In the genomic region with DNA sequence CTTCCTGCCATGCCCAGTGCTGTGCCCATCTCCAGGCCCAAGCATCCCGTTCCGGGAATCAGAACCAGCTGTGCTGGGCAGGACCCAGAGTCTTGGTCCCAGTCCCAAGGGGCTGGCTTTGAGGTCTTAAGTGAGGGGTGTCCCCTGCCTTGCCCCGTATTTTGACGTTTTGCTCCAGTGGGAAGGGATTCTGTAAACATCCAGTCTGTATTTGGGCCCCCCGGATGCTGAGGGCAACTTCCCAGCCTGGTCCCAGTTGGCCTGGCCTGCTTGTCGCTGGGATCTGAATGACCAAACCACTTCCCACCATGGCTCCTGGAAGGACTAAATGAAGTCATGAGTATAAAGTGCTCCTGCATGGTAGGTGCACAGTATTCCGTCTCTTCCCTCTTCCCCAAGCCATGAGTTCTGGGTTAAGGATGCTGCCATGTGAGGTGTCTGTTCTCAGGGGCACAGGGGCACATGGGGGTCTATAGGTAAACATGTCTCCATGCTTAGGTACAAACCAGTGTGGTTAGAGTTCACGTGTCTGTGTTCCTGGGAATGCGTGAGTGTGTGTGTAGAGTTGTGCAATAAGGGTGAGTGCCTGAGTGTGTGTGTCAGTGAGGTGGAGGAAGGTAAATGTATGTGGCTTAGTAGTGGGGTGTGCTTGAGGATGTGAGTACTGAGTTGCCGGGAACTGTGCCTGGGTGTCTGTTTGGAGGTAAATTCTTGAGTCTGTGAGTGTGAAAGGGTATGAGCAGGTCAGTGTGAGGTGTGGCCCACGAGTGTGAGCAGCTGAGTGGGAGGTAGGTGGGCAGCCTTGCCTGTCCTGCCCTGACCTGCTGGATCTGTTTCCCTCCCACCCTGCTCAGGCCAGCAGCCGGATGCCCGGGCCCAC, we compare ENCODE assay signal across 8 cellular contexts. TPM values are rescaled to one million over a fixed set of nuclear protein-coding genes. Genes with fewer than 3 reads are reported as not detected.
A peak's percentile ranks its signal among the peaks of the same experiment; 100 is the strongest.
DNase-seq lines count a peak whose midpoint lies in the region; ATAC-seq and TF ChIP-seq lines count a peak whose summit lies in the region.

No MANE protein-coding gene starts in this region.

- H3K27me3 ChIP-seq in BLaER1 (no peaks in the 10 kb centered on the region), MG63 (no peaks in the 10 kb centered on the region)

- ATAC-seq in natural killer cell = no peak
- ATAC-seq in HG03280 (IDR thresholded peaks at IDR 0.05; ENCODE audit: unreplicated experiment) = no peak
- no peak for ATAC-seq in HG03025 (IDR thresholded peaks at IDR 0.05; ENCODE audit: low FRiP score, unreplicated experiment)

- peaks cover 70% of the 10 kb centered on the region for H3K36me3 ChIP-seq in BLaER1
- H3K36me3 ChIP-seq in MG63 = peaks cover 44% of the 10 kb centered on the region

- H3K4me1 ChIP-seq in BLaER1 = peaks cover 57% of the 10 kb centered on the region

- intact Hi-C loops in natural killer cell (cut with micrococcal nuclease) = no loop called here

- no peaks in the 10 kb centered on the region for H3K9me3 Mint-ChIP-seq in chondrocyte (ENCODE audit: low read depth)
- no peaks in the 10 kb centered on the region for H3K9me3 Mint-ChIP-seq in natural killer cell

- H3K36me3 Mint-ChIP-seq in chondrocyte (ENCODE audit: low read depth) (peaks cover 40% of the 10 kb centered on the region), natural killer cell (peaks cover 9% of the 10 kb centered on the region)

- no peaks in the 10 kb centered on the region for H3K27me3 Mint-ChIP-seq in chondrocyte (ENCODE audit: low read depth)
- H3K27me3 Mint-ChIP-seq in natural killer cell (ENCODE audit: low read depth in 2 of 2) = no peaks in the 10 kb centered on the region

- peak overlapping the region; percentile 93 for H3K27ac ChIP-seq in BLaER1

- H3K27ac Mint-ChIP-seq in chondrocyte (ENCODE audit: unreplicated experiment) = peak overlapping the region; percentile 90
- H3K27ac Mint-ChIP-seq in natural killer cell = peak overlapping the region in 1 of 2 donors; percentile 60

- H4K20me1 ChIP-seq in BLaER1 = peaks cover 81% of the 10 kb centered on the region

- TF ChIP-seq CTCF in chondrocyte (IDR thresholded peaks at IDR 0.05) (no peak), natural killer cell (IDR thresholded peaks at IDR 0.05) (no peak)

- DNase-seq in MG63 (no peak), chondrocyte (ENCODE audit: low spot score) (no peak), natural killer cell (no peak), cerebellum (ENCODE audit: low spot score) (no peak)
- no peak for DNase-seq in activated CD8-positive, alpha-beta memory T cell treated with anti-CD3 and anti-CD28 coated beads, Interleukin-2, amount 50 U/mL, for 4 hours

- H3K9me3 ChIP-seq in BLaER1 (no peaks in the 10 kb centered on the region), MG63 (no peaks in the 10 kb centered on the region)

- H3K9ac ChIP-seq in BLaER1 = peak overlapping the region; percentile 90

- H3K4me1 Mint-ChIP-seq in chondrocyte (ENCODE audit: low read depth) = peaks cover 56% of the 10 kb centered on the region
- H3K4me1 Mint-ChIP-seq in natural killer cell = peaks cover 26 to 56% of the 10 kb centered on the region in 2 donors

- H3K4me3 ChIP-seq in BLaER1 (peak overlapping the region; percentile 86), MG63 (peak overlapping the region; percentile 51)

- H3K4me3 Mint-ChIP-seq in chondrocyte (ENCODE audit: unreplicated experiment) = peak overlapping the region; percentile 91
- H3K4me3 Mint-ChIP-seq in natural killer cell = peak overlapping the region; percentile 90

- H3K4me2 ChIP-seq in BLaER1 = peak overlapping the region; percentile 94

RNA-seq across cellular contexts. Expression of a gene that starts 1.5 kb away (rescaled TPM):
- total RNA-seq in MG63 (2014; rRNA removed; shearing (Covaris generic); ENCODE audit: low replicate concordance) = 62.1 and 95.8 TPM in 2 replicates
- total RNA-seq in chondrocyte (94.8 to 109 TPM (median 99.4 TPM) in 3 replicates), natural killer cell (1 to 10 TPM; 1.5 to 5.5 (median 2.2) TPM), cerebellum (59.3 TPM)

RNA-seq across cellular contexts. Expression of a gene that starts 5.7 kb away (rescaled TPM):
- 124 and 126 TPM in 2 replicates for total RNA-seq in MG63 (2014; rRNA removed; shearing (Covaris generic); ENCODE audit: low replicate concordance)
- total RNA-seq in chondrocyte (112 to 123 TPM (median 122 TPM) in 3 replicates), natural killer cell (100 to 1,000 TPM in 2 of 3 donors, 10 to 100 TPM in 1; 76.3 to 115 (median 113) TPM), cerebellum (89.9 TPM)

RNA-seq across cellular contexts. Expression of a gene that starts 10.7 kb away (rescaled TPM):
- 20.7 and 44.0 TPM in 2 replicates for total RNA-seq in MG63 (2014; rRNA removed; shearing (Covaris generic); ENCODE audit: low replicate concordance)
- total RNA-seq in chondrocyte (22.2 to 27.3 TPM (median 22.4 TPM) in 3 replicates), natural killer cell (10 to 100 TPM; 18.2 to 27.3 (median 18.8) TPM), cerebellum (14.2 TPM)

RNA-seq across cellular contexts. Expression of a gene that starts 10.9 kb away (rescaled TPM):
- total RNA-seq in MG63 (2014; rRNA removed; shearing (Covaris generic); ENCODE audit: low replicate concordance) = 1.6 and 5.9 TPM in 2 replicates
- total RNA-seq in chondrocyte (5.4 to 6.8 TPM (median 6.3 TPM) in 3 replicates), natural killer cell (1 to 10 TPM; 3.8 to 5.2 (median 3.9) TPM), cerebellum (5.2 TPM)

RNA-seq across cellular contexts. Expression of a gene that starts 33.7 kb away (rescaled TPM):
- total RNA-seq in MG63 (2014; rRNA removed; shearing (Covaris generic); ENCODE audit: low replicate concordance) = 14.4 and 24.4 TPM in 2 replicates
- 33.4 to 39.2 TPM (median 38.8 TPM) in 3 replicates for total RNA-seq in chondrocyte
- total RNA-seq in natural killer cell = 10 to 100 TPM; 18.1 to 22.7 (median 18.4) TPM
- 14.0 TPM for total RNA-seq in cerebellum
